24 cellular contexts compared by ENCODE assay signal in genomic region chr16:48999508-48999907, GRCh38.
DNase-seq lines count a peak whose midpoint lies in the region; ATAC-seq and TF ChIP-seq lines count a peak whose summit lies in the region.
"Had no signal": no experiment of that assay in that cellular context is flagged by ENCODE, and none has a peak within 500 bp of the region (broad histone marks: within the 10 kb centered on the region; RNA-seq: fewer than 3 reads in every experiment).

No MANE protein-coding gene starts in this region.

- no peak overlapping the region for H2BK12ac ChIP-seq in trophoblast cell (ENCODE audit: low read length)

- H3K9ac ChIP-seq in IMR-90 (ENCODE audit: low read depth, low read length) (no peak overlapping the region), muscle layer of colon (ENCODE audit: low read length) (peak overlapping the region; percentile 5), trophoblast cell (ENCODE audit: low read length) (no peak overlapping the region), mammary epithelial cell (ENCODE audit: insufficient read depth, low read length) (no peak overlapping the region)

- H3K56ac ChIP-seq in IMR-90 (ENCODE audit: extremely low read depth, insufficient read depth, low read length) = no peak overlapping the region

- H3K79me1 ChIP-seq in IMR-90 (ENCODE audit: low read depth in 1 of 2, low read length in 2 of 2) (no peaks in the 10 kb centered on the region), trophoblast cell (ENCODE audit: low read length) (no peaks in the 10 kb centered on the region)

- no peak overlapping the region for H3K23ac ChIP-seq in IMR-90 (ENCODE audit: low read depth, low read length)
- no peak overlapping the region for H3K23ac ChIP-seq in trophoblast cell (ENCODE audit: low read length)

- H3K4me2 ChIP-seq in IMR-90 (ENCODE audit: low read depth, low read length) (no peak overlapping the region), trophoblast cell (ENCODE audit: low read length) (no peak overlapping the region), mammary epithelial cell (ENCODE audit: insufficient read depth, low read depth, low read length) (no peak overlapping the region)
- H3K4me2 ChIP-seq: PC-9 had no signal

- no CpG with 5 or more reads among the region's 5 CpGs for WGBS in IMR-90 (ENCODE audit: extremely low coverage in 2 of 2, insufficient read length in 1 of 2), 2 experiments
- WGBS in sigmoid colon, 2 donors = 38 to 39% methylated on average over 5 of the region's 5 CpGs
- no CpG with 5 or more reads among the region's 5 CpGs for WGBS in trophoblast cell (ENCODE audit: extremely low coverage, insufficient coverage, insufficient read length)
- 76% methylated on average over 5 of the region's 5 CpGs for WGBS in mammary epithelial cell (ENCODE audit: low coverage, missing lambda C conversion rate)

- TF ChIP-seq POLR2A in IMR-90 (IDR thresholded peaks at IDR 0.05; ENCODE audit: low read depth, low read length) = no peak
- TF ChIP-seq POLR2A in sigmoid colon (IDR thresholded peaks at IDR 0.05) = no peak

- H2BK120ac ChIP-seq in IMR-90 (ENCODE audit: low read depth, low read length) (no peak overlapping the region), trophoblast cell (ENCODE audit: insufficient read depth, low read length, poor library complexity) (no peak overlapping the region)

- H3K14ac ChIP-seq in IMR-90 (replicated peaks; ENCODE audit: low read depth, low read length) (no peak overlapping the region), trophoblast cell (ENCODE audit: low read length) (no peak overlapping the region)

- POLR2A ChIA-PET in IMR-90 (lab: Charles Lee; ENCODE audit: unreplicated experiment) = interaction anchor here (0.6 kb wide), 1 partner anchor 16 kb away, joined by 3 read pairs; no protein-coding TSS in a partner anchor

- H2BK20ac ChIP-seq in IMR-90 (ENCODE audit: low read depth, low read length) = no peak overlapping the region

- H2AK5ac ChIP-seq in IMR-90 (ENCODE audit: low read depth, low read length) (no peak overlapping the region), trophoblast cell (ENCODE audit: low read length) (no peak overlapping the region)

- CTCF ChIA-PET in IMR-90 (lab: Yijun Ruan, JAX) = no interaction called here
- CTCF ChIA-PET in mammary epithelial cell (lab: Charles Lee; ENCODE audit: low non-redundant PET) = no interaction called here

- no peak overlapping the region for H3K27ac ChIP-seq in IMR-90 (ENCODE audit: insufficient read depth, low read length)
- H3K27ac ChIP-seq in coronary artery = no peak overlapping the region
- peak overlapping the region; percentile 61 for H3K27ac ChIP-seq in muscle layer of colon (ENCODE audit: low read depth, low read length)
- peak overlapping the region in 3 of 4 donors; percentile 73 to 88 (median 86) for H3K27ac ChIP-seq in sigmoid colon
- H3K27ac ChIP-seq in trophoblast cell (ENCODE audit: low read depth, low read length) = no peak overlapping the region
- no peak overlapping the region for H3K27ac ChIP-seq in mammary epithelial cell (ENCODE audit: insufficient read depth, low read depth, low read length)
- H3K27ac ChIP-seq: HL-60, PC-9, SJSA1 had no signal

- peak; percentile 35; the same call in 1 of the 2 replicates for ATAC-seq in IMR-90 (ENCODE audit: low read depth)
- ATAC-seq: CD8-positive, alpha-beta T cell had no signal

- no peak for TF ChIP-seq RAD21 in IMR-90 (IDR thresholded peaks at IDR 0.05; ENCODE audit: low read length)

- H2BK5ac ChIP-seq in IMR-90 (ENCODE audit: low read depth, low read length, poor library complexity, severe bottlenecking) = no peak overlapping the region
- H2BK5ac ChIP-seq in trophoblast cell (ENCODE audit: low read depth, low read length, poor library complexity) = no peak overlapping the region

- H4K91ac ChIP-seq in IMR-90 (ENCODE audit: insufficient read depth, low read depth, low read length) = no peak overlapping the region
- no peak overlapping the region for H4K91ac ChIP-seq in trophoblast cell (ENCODE audit: low read depth, low read length)

- peak in 2 of 4 donors; percentile 67 to 80 for TF ChIP-seq EP300 in sigmoid colon (IDR thresholded peaks at IDR 0.05)

- H3K4me3 ChIP-seq in IMR-90 (ENCODE audit: insufficient read depth, low read depth, low read length) (no peak overlapping the region), coronary artery (no peak overlapping the region), muscle layer of colon (ENCODE audit: low read depth in 1 of 2, low read length in 2 of 2) (no peak overlapping the region), sigmoid colon (no peak overlapping the region), trophoblast cell (ENCODE audit: low read depth, low read length) (no peak overlapping the region), mammary epithelial cell (replicated peaks in 1 of 3; ENCODE audit: insufficient read depth in 1 of 3, low read depth in 2 of 3, low read length in 3 of 3) (no peak overlapping the region)
- H3K4me3 ChIP-seq: PC-9, SJSA1 had no signal

- H3K4ac ChIP-seq in IMR-90 (ENCODE audit: low read depth, low read length) (no peak overlapping the region), trophoblast cell (ENCODE audit: low read depth, low read length) (no peak overlapping the region)

- H4K5ac ChIP-seq in IMR-90 (ENCODE audit: low read depth, low read length) = no peak overlapping the region

- H3K27me3 ChIP-seq in IMR-90 (ENCODE audit: control insufficient read depth, insufficient read depth, low read length) (peaks cover 14% of the 10 kb centered on the region), muscle layer of colon (ENCODE audit: control insufficient read depth in 1 of 2, insufficient read depth in 2 of 2, low read length in 2 of 2) (no peaks in the 10 kb centered on the region), sigmoid colon (no peaks in the 10 kb centered on the region), trophoblast cell (ENCODE audit: insufficient read depth, low read length) (no peaks in the 10 kb centered on the region), mammary epithelial cell (ENCODE audit: insufficient read depth, low read length) (peaks cover 3% of the 10 kb centered on the region)
- H3K27me3 ChIP-seq: SJSA1 had no signal

- H3K4me1 ChIP-seq in IMR-90 (ENCODE audit: control insufficient read depth, insufficient read depth, low read length) (no peaks in the 10 kb centered on the region), muscle layer of colon (ENCODE audit: insufficient read depth, low read length) (peaks cover 59% of the 10 kb centered on the region), sigmoid colon (peaks cover 0 to 57% (median 48%) of the 10 kb centered on the region in 4 donors), trophoblast cell (ENCODE audit: control insufficient read depth in 1 of 2, insufficient read depth in 2 of 2, low read length in 2 of 2) (no peaks in the 10 kb centered on the region), mammary epithelial cell (ENCODE audit: insufficient read depth, low read length) (no peaks in the 10 kb centered on the region)
- H3K4me1 ChIP-seq: SJSA1 had no signal

- peak overlapping the region; percentile 59 for H2AK9ac ChIP-seq in IMR-90 (replicated peaks; ENCODE audit: low read depth, low read length, poor library complexity)

- in situ Hi-C loops in IMR-90 (cut with MboI; ENCODE audit: low sequenced_read_pairs) (no loop called here), mammary epithelial cell (cut with MboI; ENCODE audit: low sequenced_read_pairs in 2 of 2) (no loop called here)

- H4K8ac ChIP-seq in IMR-90 (ENCODE audit: low read depth in 2 of 2, low read length in 2 of 2) (no peak overlapping the region), trophoblast cell (ENCODE audit: low read depth, low read length) (no peak overlapping the region)

- H3K36me3 ChIP-seq in IMR-90 (ENCODE audit: control insufficient read depth, insufficient read depth, low read length) (no peaks in the 10 kb centered on the region), muscle layer of colon (ENCODE audit: insufficient read depth, low read length) (no peaks in the 10 kb centered on the region), sigmoid colon (no peaks in the 10 kb centered on the region), trophoblast cell (ENCODE audit: control insufficient read depth in 1 of 2, insufficient read depth in 2 of 2, low read length in 2 of 2) (no peaks in the 10 kb centered on the region), mammary epithelial cell (ENCODE audit: insufficient read depth, low read length) (no peaks in the 10 kb centered on the region)
- H3K36me3 ChIP-seq: SJSA1 had no signal

- H3K18ac ChIP-seq in IMR-90 (ENCODE audit: low read depth, low read length) (no peak overlapping the region), trophoblast cell (ENCODE audit: low read length) (no peak overlapping the region)

- dilution Hi-C loops in IMR-90 (cut with HindIII; ENCODE audit: low sequenced_read_pairs, unreplicated experiment) = no loop called here
- dilution Hi-C loops in mammary epithelial cell (cut with HindIII; ENCODE audit: low sequenced_read_pairs) = no loop called here

- H3K79me2 ChIP-seq in trophoblast cell (ENCODE audit: control insufficient read depth, insufficient read depth, low read length, poor library complexity) (no peaks in the 10 kb centered on the region), mammary epithelial cell (ENCODE audit: insufficient read depth, low read length) (no peaks in the 10 kb centered on the region)

- H3K9me3 ChIP-seq in IMR-90 (ENCODE audit: control insufficient read depth, insufficient read depth, low read length) (no peaks in the 10 kb centered on the region), muscle layer of colon (ENCODE audit: low read length) (no peaks in the 10 kb centered on the region), sigmoid colon (no peaks in the 10 kb centered on the region), trophoblast cell (ENCODE audit: insufficient read depth, low read depth, low read length) (no peaks in the 10 kb centered on the region), mammary epithelial cell (replicated peaks; ENCODE audit: insufficient read depth, low read length) (no peaks in the 10 kb centered on the region)
- H3K9me3 ChIP-seq: Caco-2, SJSA1 had no signal

- H3K9me1 ChIP-seq in IMR-90 (ENCODE audit: insufficient read depth, low read length) = no peaks in the 10 kb centered on the region

- TF ChIP-seq CTCF in IMR-90 (conservative IDR thresholded peaks at IDR 0.05; ENCODE audit: low read depth, low read length) = no peak
- TF ChIP-seq CTCF in coronary artery (IDR thresholded peaks at IDR 0.05) = no peak
- no peak for TF ChIP-seq CTCF in sigmoid colon (IDR thresholded peaks at IDR 0.05)
- TF ChIP-seq CTCF in mammary epithelial cell (conservative IDR thresholded peaks at IDR 0.05 in 1 of 2, IDR thresholded peaks at IDR 0.05 in 1 of 2; ENCODE audit: extremely low read depth in 1 of 2, insufficient read depth in 1 of 2, low read depth in 1 of 2, low read length in 2 of 2) = no peak

- H2AFZ ChIP-seq in IMR-90 (replicated peaks; ENCODE audit: low read length, poor library complexity) = peak overlapping the region; percentile 37
- H2AFZ ChIP-seq in trophoblast cell (ENCODE audit: insufficient read depth, low read length, poor library complexity) = no peak overlapping the region
- no peak overlapping the region for H2AFZ ChIP-seq in mammary epithelial cell (ENCODE audit: low read depth, low read length)
- H2AFZ ChIP-seq: PC-9 had no signal

- H4K20me1 ChIP-seq in IMR-90 (ENCODE audit: insufficient read depth, low read length) = no peaks in the 10 kb centered on the region
- no peaks in the 10 kb centered on the region for H4K20me1 ChIP-seq in mammary epithelial cell (ENCODE audit: insufficient read depth, low read length)

- no peak for DNase-seq in IMR-90
- DNase-seq in coronary artery (ENCODE audit: low spot score) = peak; percentile 31
- peak; percentile 76 for DNase-seq in sigmoid colon
- DNase-seq in trophoblast cell = no peak
- DNase-seq in activated CD8-positive, alpha-beta memory T cell treated with anti-CD3 and anti-CD28 coated beads, Interleukin-2, amount 50 U/mL, for 4 hours = no peak
- DNase-seq in mammary epithelial cell = no peak
- no peak for DNase-seq in activated gamma-delta T cell treated with Interleukin-2 at 50 U/mL for 16 hours
- DNase-seq: CD8-positive, alpha-beta T cell; DMS 273 treated with DMSO at 0.1 percent for 48 hours; DMS79; EL; GF-D8; H7; NCI-H1092; NCI-H1436; NCI-H1930; NCI-H2107; NCI-H524; PC-9; Right ventricle myocardium superior had no signal

- intact Hi-C loops in IMR-90 (cut with micrococcal nuclease) (no loop called here), sigmoid colon (cut with DNase I) (loop anchor here (2.0 kb wide), 1 partner anchor 51 kb away; no protein-coding TSS in a partner anchor), mammary epithelial cell (cut with micrococcal nuclease) (no loop called here)

- BruUV-seq in IMR-90 (replicated peaks; lab: Mats Ljungman, UMichigan) (no TSS peak), mammary epithelial cell (replicated peaks; lab: Mats Ljungman, UMichigan) (no TSS peak)

- H2BK15ac ChIP-seq in IMR-90 (ENCODE audit: low read depth, low read length) = no peak overlapping the region

- H4K12ac ChIP-seq in trophoblast cell (ENCODE audit: low read depth, low read length) = no peak overlapping the region

Comparison
In these comparisons a context has a peak if more than half of its experiments do, and no peak if none do; other contexts are left out.
1. DNase-seq: peak in coronary artery (single experiment) and sigmoid colon (single experiment); none in IMR-90 (single experiment), trophoblast cell (0 of 2), activated CD8-positive, alpha-beta memory T cell treated with anti-CD3 and anti-CD28 coated beads, Interleukin-2, amount 50 U/mL, for 4 hours (single experiment), mammary epithelial cell (single experiment) and activated gamma-delta T cell treated with Interleukin-2 at 50 U/mL for 16 hours (single experiment).
2. H3K27ac ChIP-seq: peak in muscle layer of colon (single experiment) and sigmoid colon (3 of 4); none in IMR-90 (single experiment), coronary artery (0 of 2), trophoblast cell (single experiment) and mammary epithelial cell (single experiment).